8 cellular contexts compared by ENCODE assay signal in the genomic region with DNA sequence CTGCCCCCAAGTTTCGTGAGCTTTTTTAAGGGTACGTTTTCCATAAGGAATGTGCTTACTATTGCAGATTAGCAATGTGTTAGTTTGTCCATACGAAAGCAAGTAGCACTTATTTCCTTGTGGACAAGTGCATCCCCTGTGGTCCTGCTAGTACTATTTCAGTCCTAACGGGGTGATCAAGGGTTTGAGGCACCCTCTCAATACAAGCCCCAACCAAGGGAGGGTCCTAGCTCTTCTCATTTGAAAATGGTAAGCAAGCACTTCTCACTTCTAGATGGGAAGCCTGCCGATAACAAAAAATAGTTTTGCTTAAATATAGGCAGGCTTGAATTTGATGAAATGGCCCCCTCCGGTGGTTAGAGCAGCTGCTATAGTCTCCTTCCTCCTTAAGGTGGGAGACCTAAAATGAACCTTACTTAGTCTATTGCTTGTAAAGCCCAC.
DNase-seq lines count a peak whose midpoint lies in the region; ATAC-seq and TF ChIP-seq lines count a peak whose summit lies in the region.

No MANE protein-coding gene starts in this region.

- DNase-seq in AG09319 (ENCODE audit: extremely low read depth, low read depth) (no peak), GM13976 (ENCODE audit: low spot score) (no peak), MV-4-11 (lab: John Stamatoyannopoulos, UW) (peak; percentile 22), activated B cell treated with CpG ODN at 0.5 μM for 24 hours (no peak), endodermal cell (peak; percentile 78), natural killer cell (peak; percentile 20), HEK293T (ENCODE audit: extremely low spot score) (no peak), H4 (ENCODE audit: low spot score) (no peak)

- H3K27ac ChIP-seq in endodermal cell (ENCODE audit: low read depth, low read length): no peak overlapping the region

- peaks cover 3% of the 10 kb centered on the region for H3K4me1 ChIP-seq in endodermal cell (ENCODE audit: control insufficient read depth, insufficient read depth, low read length)

- H3K4me3 ChIP-seq in endodermal cell (ENCODE audit: low read length): no peak overlapping the region

- intact Hi-C loops in activated B cell treated with CpG ODN at 0.5 μM for 24 hours (cut with micrococcal nuclease): loop anchor here (1.0 to 5.0 kb wide), 8 partner anchors 67 to 513 kb away; partner anchors contain the start of genes IVNS1ABP, SWT1 and TRMT1L
- intact Hi-C loops in natural killer cell (cut with micrococcal nuclease): loop anchor here (1.0 to 10.0 kb wide), 3 partner anchors 245 to 865 kb away; no protein-coding TSS in a partner anchor

- H3K4me1 Mint-ChIP-seq in activated B cell treated with CpG ODN at 0.5 μM for 24 hours: peaks cover 33% of the 10 kb centered on the region
- peaks cover 11% of the 10 kb centered on the region for H3K4me1 Mint-ChIP-seq in endodermal cell
- H3K4me1 Mint-ChIP-seq in natural killer cell: peaks cover 14 to 22% of the 10 kb centered on the region in 2 donors

- H3K9me3 ChIP-seq in endodermal cell (ENCODE audit: control insufficient read depth, low read length): no peaks in the 10 kb centered on the region

- POLR2A ChIA-PET in activated B cell treated with CpG ODN at 0.5 μM for 24 hours (lab: Charles Lee) (interaction anchor here (0.5 to 6.0 kb wide), 11 partner anchors 33 to 379 kb away, joined by 3 to 81 read pairs (median 4); partner anchors contain the start of gene IVNS1ABP), HEK293T (lab: Yijun Ruan, JAX) (no interaction called here)

- no peaks in the 10 kb centered on the region for H3K36me3 ChIP-seq in endodermal cell (ENCODE audit: control insufficient read depth, insufficient read depth, low read length)

- TF ChIP-seq CTCF in AG09319 (IDR thresholded peaks at IDR 0.05; ENCODE audit: low read depth, low read length) (peak; percentile 68), GM13976 (IDR thresholded peaks at IDR 0.05; ENCODE audit: borderline replicate concordance, control extremely low read depth, extremely low read depth, insufficient read depth, missing control alignments) (peak; percentile 13), activated B cell treated with CpG ODN at 0.5 μM for 24 hours (IDR thresholded peaks at IDR 0.05) (no peak), endodermal cell (conservative IDR thresholded peaks at IDR 0.05) (peak; percentile 82), natural killer cell (IDR thresholded peaks at IDR 0.05) (peak; percentile 51)

- H3K27ac Mint-ChIP-seq in activated B cell treated with CpG ODN at 0.5 μM for 24 hours (peak overlapping the region; percentile 43), endodermal cell (no peak overlapping the region), natural killer cell (no peak overlapping the region)

- ATAC-seq in activated B cell treated with CpG ODN at 0.5 μM for 24 hours (ENCODE audit: low read depth) (peak; percentile 81), natural killer cell (peak; percentile 67 to 86 (median 77))

- CTCF ChIA-PET in activated B cell treated with CpG ODN at 0.5 μM for 24 hours (lab: Charles Lee): interaction anchor here (0.6 to 3.6 kb wide), 33 partner anchors 9 to 865 kb away, joined by 3 to 49 read pairs (median 6); partner anchors contain the start of gene IVNS1ABP
- CTCF ChIA-PET in HEK293T (lab: Yijun Ruan, JAX): interaction anchor here (0.6 to 2.1 kb wide), 7 partner anchors 9 to 832 kb away, joined by 3 to 9 read pairs (median 4); no protein-coding TSS in a partner anchor

- H3K36me3 Mint-ChIP-seq in activated B cell treated with CpG ODN at 0.5 μM for 24 hours (ENCODE audit: low read depth): no peaks in the 10 kb centered on the region
- H3K36me3 Mint-ChIP-seq in endodermal cell (ENCODE audit: low read depth): no peaks in the 10 kb centered on the region
- no peaks in the 10 kb centered on the region for H3K36me3 Mint-ChIP-seq in natural killer cell

- no peak overlapping the region for H3K9ac ChIP-seq in endodermal cell (ENCODE audit: extremely low read depth, low read length, poor library complexity, severe bottlenecking)

- no peaks in the 10 kb centered on the region for H3K27me3 Mint-ChIP-seq in activated B cell treated with CpG ODN at 0.5 μM for 24 hours
- peaks cover 19% of the 10 kb centered on the region for H3K27me3 Mint-ChIP-seq in endodermal cell (ENCODE audit: insufficient read depth)
- H3K27me3 Mint-ChIP-seq in natural killer cell (ENCODE audit: low read depth in 2 of 2): no peaks in the 10 kb centered on the region

- H3K4me3 Mint-ChIP-seq in activated B cell treated with CpG ODN at 0.5 μM for 24 hours: no peak overlapping the region
- H3K4me3 Mint-ChIP-seq in endodermal cell: no peak overlapping the region
- H3K4me3 Mint-ChIP-seq in natural killer cell: no peak overlapping the region

- 69 to 78% methylated on average over 4 to 6 of the region's 6 CpGs for WGBS in endodermal cell (ENCODE audit: insufficient coverage in 1 of 2, insufficient read length in 1 of 2), 2 experiments

- H3K9me3 Mint-ChIP-seq in activated B cell treated with CpG ODN at 0.5 μM for 24 hours (peaks cover 3% of the 10 kb centered on the region), endodermal cell (no peaks in the 10 kb centered on the region), natural killer cell (no peaks in the 10 kb centered on the region)

- in situ Hi-C loops in GM13976 (cut with MboI; ENCODE audit: low sequenced_read_pairs, unreplicated experiment): loop anchor here (10.0 kb wide), 1 partner anchor 355 kb away; the partner anchor contains the start of gene IVNS1ABP

- H3K27me3 ChIP-seq in endodermal cell (ENCODE audit: control insufficient read depth, insufficient read depth, low read length, poor library complexity, severe bottlenecking): no peaks in the 10 kb centered on the region

TF ChIP-seq in HEK293T, 16 proteins besides CTCF, POLR2A, EP300 and RAD21:
- TF ChIP-seq NFRKB (IDR thresholded peaks at IDR 0.05) (no peak), FOXK2 (IDR thresholded peaks at IDR 0.05) (no peak)

Comparison
In these comparisons a context has a peak if more than half of its experiments do, and no peak if none do; other contexts are left out.
1. DNase-seq: peak in MV-4-11 (single experiment), endodermal cell (single experiment) and natural killer cell (single experiment); none in AG09319 (single experiment), GM13976 (single experiment), activated B cell treated with CpG ODN at 0.5 μM for 24 hours (single experiment), HEK293T (single experiment) and H4 (single experiment).